In genomic region chr19:7703332-7703731, GRCh38 we compare ENCODE assay signal across 2 cellular contexts.
TF ChIP-seq lines count a peak whose summit lies in the region.

No MANE protein-coding gene starts in this region.

TF ChIP-seq in HCT116, 20 proteins besides CTCF, POLR2A, EP300 and RAD21:
- TF ChIP-seq ZBTB33 (IDR thresholded peaks at IDR 0.05; ENCODE audit: extremely low read depth, insufficient replicate concordance, low read length): no peak
- TF ChIP-seq EGR1 (IDR thresholded peaks at IDR 0.05; ENCODE audit: low read depth): no peak
- TF ChIP-seq EZH2 (IDR thresholded peaks at IDR 0.05): no peak
- TF ChIP-seq CEBPB (IDR thresholded peaks at IDR 0.05; ENCODE audit: low read depth): no peak
TF ChIP-seq in HCT116: peak in this region for 0.

TF ChIP-seq in GM12878, 131 proteins besides CTCF, POLR2A, EP300 and RAD21:
- peak; percentile 89 for TF ChIP-seq MLLT1 (IDR thresholded peaks at IDR 0.05)
- no peak for TF ChIP-seq BRCA1 (IDR thresholded peaks at IDR 0.05; ENCODE audit: low read depth, low read length)
TF ChIP-seq in GM12878: peak in this region for 1.
